ENCODE assay signal across 7 cellular contexts in genomic region chr1:77825356-77825709, GRCh38. TPM values are rescaled to one million over a fixed set of nuclear protein-coding genes. Genes with fewer than 3 reads are reported as not detected.
DNase-seq lines count a peak whose midpoint lies in the region; ATAC-seq and TF ChIP-seq lines count a peak whose summit lies in the region.

No MANE protein-coding gene starts in this region.

- H3K27me3 Mint-ChIP-seq in mesothelial cell of epicardium (ENCODE audit: low read depth) = no peaks in the 10 kb centered on the region

- H3K27me3 ChIP-seq in HCT116 (ENCODE audit: insufficient read depth, low read length) (no peaks in the 10 kb centered on the region), lung (ENCODE audit: control insufficient read depth, insufficient read depth) (no peaks in the 10 kb centered on the region)

- BruUV-seq in HCT116 (replicated peaks; lab: Mats Ljungman, UMichigan) = no TSS peak

- RAD21 ChIA-PET in HCT116 (lab: Charles Lee; ENCODE audit: low non-redundant PET in 1 of 2, low total read pairs in 2 of 2, uncharacterized antibody in 2 of 2, unreplicated experiment in 2 of 2) = interaction anchor here in 1 of 2 experiments (1.0 kb wide), 1 partner anchor 289 kb away, joined by 3 read pairs; no protein-coding TSS in a partner anchor

- H3K9me2 ChIP-seq in HCT116 (ENCODE audit: insufficient read depth) = no peaks in the 10 kb centered on the region

- H3K79me2 ChIP-seq in HCT116 (ENCODE audit: insufficient read depth, low read length) = no peaks in the 10 kb centered on the region

- POLR2A ChIA-PET in HCT116 (lab: Charles Lee) = no interaction called here

- peak; percentile 31 for DNase-seq in GM03348 (ENCODE audit: low spot score)
- peak; percentile 38 for DNase-seq in HCT116 (ENCODE audit: low read depth, low spot score)
- peak; percentile 73 to 84 for DNase-seq in NCI-H526 (lab: John Stamatoyannopoulos, UW)
- peak; percentile 37 for DNase-seq in brain pericyte (ENCODE audit: low read depth, low spot score)
- peak; percentile 50 for DNase-seq in lung (ENCODE audit: low spot score)
- DNase-seq in mesothelial cell of epicardium (ENCODE audit: low spot score in 2 of 2, unreplicated experiment in 2 of 2) = no peak
- no peak for DNase-seq in activated CD8-positive, alpha-beta memory T cell treated with anti-CD3 and anti-CD28 coated beads, Interleukin-2, amount 50 U/mL, for 4 hours

- H3K27ac Mint-ChIP-seq in mesothelial cell of epicardium = no peak overlapping the region

- CTCF ChIA-PET in HCT116 (lab: Charles Lee) = no interaction called here

- ATAC-seq in HCT116 (peak; percentile 86), lung (ENCODE audit: insufficient read depth, low FRiP score) (peak; percentile 89)

- H3K4me1 ChIP-seq in HCT116 (ENCODE audit: control insufficient read depth in 1 of 2, insufficient read depth in 2 of 2, low read length in 2 of 2) (peaks cover 13 to 22% of the 10 kb centered on the region in 2 experiments), lung (ENCODE audit: control insufficient read depth in 2 of 2, insufficient read depth in 2 of 2, low read length in 2 of 2) (peaks cover 0 to 4% of the 10 kb centered on the region in 2 donors)

- no peak overlapping the region for H3K4me3 ChIP-seq in HCT116 (replicated peaks in 1 of 2; ENCODE audit: low read depth in 1 of 2, low read length in 2 of 2)
- H3K4me3 ChIP-seq in lung = no peak overlapping the region

- H2AFZ ChIP-seq in HCT116 (ENCODE audit: low read depth, low read length, poor library complexity, severe bottlenecking) = no peak overlapping the region

- intact Hi-C loops in HCT116 (cut with micrococcal nuclease) = no loop called here

- H3K9ac ChIP-seq in HCT116 (ENCODE audit: low read length) = no peak overlapping the region

- TF ChIP-seq RAD21 in HCT116 (IDR thresholded peaks at IDR 0.05; ENCODE audit: low read depth) = peak; percentile 51

- TF ChIP-seq POLR2A in HCT116 (IDR thresholded peaks at IDR 0.05; ENCODE audit: borderline replicate concordance, extremely low read depth, insufficient read depth, insufficient read length) = no peak

- 11 to 22% methylated on average over 4 of the region's 4 CpGs for WGBS in lung, 2 donors

- no peaks in the 10 kb centered on the region for H4K20me1 ChIP-seq in HCT116 (ENCODE audit: insufficient read depth)

- TF ChIP-seq CTCF in HCT116 (IDR thresholded peaks at IDR 0.05 in 2 of 3, conservative IDR thresholded peaks at IDR 0.05 in 1 of 3; ENCODE audit: borderline replicate concordance in 1 of 3, insufficient read depth in 1 of 3, low read depth in 2 of 3, low read length in 2 of 3) = peak; percentile 23 to 67 (median 40); a peak in 4 of 6 replicates
- TF ChIP-seq CTCF in lung (IDR thresholded peaks at IDR 0.05; ENCODE audit: control extremely low read depth, extremely low read depth) = no peak
- TF ChIP-seq CTCF in mesothelial cell of epicardium (IDR thresholded peaks at IDR 0.05; ENCODE audit: unreplicated experiment) = no peak

- H3K27ac ChIP-seq in HCT116 (ENCODE audit: low read depth, low read length) (no peak overlapping the region), lung (ENCODE audit: low read depth in 1 of 2, low read length in 1 of 2) (peak overlapping the region in 1 of 2 donors; percentile 78)

- H3K9me3 Mint-ChIP-seq in mesothelial cell of epicardium = no peaks in the 10 kb centered on the region

- no peaks in the 10 kb centered on the region for H3K4me1 Mint-ChIP-seq in mesothelial cell of epicardium

- peak overlapping the region; percentile 65; the same call in 1 of the 2 replicates for H3K4me2 ChIP-seq in HCT116 (ENCODE audit: low read length)

- H3K36me3 Mint-ChIP-seq in mesothelial cell of epicardium = peaks cover 18% of the 10 kb centered on the region

- H3K36me3 ChIP-seq in HCT116 (ENCODE audit: control insufficient read depth in 1 of 2, insufficient read depth in 2 of 2, low read length in 2 of 2) = no peaks in the 10 kb centered on the region
- H3K36me3 ChIP-seq in lung (ENCODE audit: control insufficient read depth in 2 of 2, insufficient read depth in 2 of 2, low read length in 2 of 2) = peaks cover 0 to 2% of the 10 kb centered on the region in 2 donors

- no peaks in the 10 kb centered on the region for H3K9me3 ChIP-seq in HCT116 (ENCODE audit: control insufficient read depth in 1 of 2, insufficient read depth in 1 of 2, low read depth in 1 of 2, low read length in 2 of 2)
- H3K9me3 ChIP-seq in lung (ENCODE audit: control insufficient read depth in 2 of 2, insufficient read depth in 1 of 2, low read length in 1 of 2) = no peaks in the 10 kb centered on the region

- no peak overlapping the region for H3K4me3 Mint-ChIP-seq in mesothelial cell of epicardium

TF ChIP-seq in HCT116, 20 proteins besides CTCF, POLR2A, EP300 and RAD21:
- TF ChIP-seq EZH2 (IDR thresholded peaks at IDR 0.05) (no peak), MAX (IDR thresholded peaks at IDR 0.05) (no peak), ZFX (IDR thresholded peaks at IDR 0.05) (no peak), EGR1 (IDR thresholded peaks at IDR 0.05; ENCODE audit: low read depth) (no peak), ATF3 (IDR thresholded peaks at IDR 0.05) (no peak), EZH2phosphoT487 (IDR thresholded peaks at IDR 0.05; ENCODE audit: borderline replicate concordance) (no peak), CEBPB (IDR thresholded peaks at IDR 0.05; ENCODE audit: low read depth) (peak; percentile 39; the same call in 1 of the 2 replicates), FOSL1 (IDR thresholded peaks at IDR 0.05; ENCODE audit: low read depth) (no peak), TCF7L2 (IDR thresholded peaks at IDR 0.05; ENCODE audit: borderline replicate concordance, extremely low read depth, insufficient read depth, insufficient read length) (no peak)

RNA-seq across cellular contexts. Expression of gene MIGA1, which starts 45.9 kb away (rescaled TPM):
- total RNA-seq in HCT116 (2021; ENCODE audit: unreplicated experiment) (9.6 TPM), lung (10 to 100 TPM; 12.5 to 28.2 TPM), mesothelial cell of epicardium (18.9 to 19.8 TPM (median 19.2 TPM) in 3 replicates)
- polyA plus RNA-seq in HCT116 (2012) = 2.7 and 3.0 TPM in 2 replicates
- 1 to 10 TPM; 2.7 to 4.6 TPM for polyA plus RNA-seq in lung

Comparison
In these comparisons a context has a peak if more than half of its experiments do, and no peak if none do; other contexts are left out.
1. DNase-seq: peak in GM03348 (single experiment), HCT116 (single experiment), NCI-H526 (2 of 2), brain pericyte (single experiment) and lung (single experiment); none in mesothelial cell of epicardium (0 of 2) and activated CD8-positive, alpha-beta memory T cell treated with anti-CD3 and anti-CD28 coated beads, Interleukin-2, amount 50 U/mL, for 4 hours (single experiment).
2. CTCF ChIP-seq: peak in HCT116 (3 of 3); none in lung (single experiment) and mesothelial cell of epicardium (single experiment).